2 cellular contexts compared by ENCODE assay signal in genomic region chr16:86046901-86047300, GRCh38.
A peak's percentile ranks its signal among the peaks of the same experiment; 100 is the strongest.
TF ChIP-seq lines count a peak whose summit lies in the region.

No MANE protein-coding gene starts in this region.

TF ChIP-seq in HEK293, 187 proteins besides CTCF, POLR2A, EP300 and RAD21 (continued from another document):
- TF ChIP-seq, protein P1, sequence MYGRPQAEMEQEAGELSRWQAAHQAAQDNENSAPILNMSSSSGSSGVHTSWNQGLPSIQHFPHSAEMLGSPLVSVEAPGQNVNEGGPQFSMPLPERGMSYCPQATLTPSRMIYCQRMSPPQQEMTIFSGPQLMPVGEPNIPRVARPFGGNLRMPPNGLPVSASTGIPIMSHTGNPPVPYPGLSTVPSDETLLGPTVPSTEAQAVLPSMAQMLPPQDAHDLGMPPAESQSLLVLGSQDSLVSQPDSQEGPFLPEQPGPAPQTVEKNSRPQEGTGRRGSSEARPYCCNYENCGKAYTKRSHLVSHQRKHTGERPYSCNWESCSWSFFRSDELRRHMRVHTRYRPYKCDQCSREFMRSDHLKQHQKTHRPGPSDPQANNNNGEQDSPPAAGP (tag by site-specific recombination; IDR thresholded peaks at IDR 0.05) = no peak
- TF ChIP-seq ZIC2 (tag by site-specific recombination; IDR thresholded peaks at IDR 0.05) (0 out of 2 replicates have a peak, but pooled peaks have one; percentile 10), EGR2 (tag by site-specific recombination; IDR thresholded peaks at IDR 0.05; ENCODE audit: low read depth) (0 out of 2 replicates have a peak, but pooled peaks have one; percentile 12), ZNF670 (tag by site-specific recombination; IDR thresholded peaks at IDR 0.05; ENCODE audit: low read depth) (no peak)

TF ChIP-seq in H1, 55 proteins besides CTCF, POLR2A, EP300 and RAD21 (continued from another document):
- TF ChIP-seq, protein P2, sequence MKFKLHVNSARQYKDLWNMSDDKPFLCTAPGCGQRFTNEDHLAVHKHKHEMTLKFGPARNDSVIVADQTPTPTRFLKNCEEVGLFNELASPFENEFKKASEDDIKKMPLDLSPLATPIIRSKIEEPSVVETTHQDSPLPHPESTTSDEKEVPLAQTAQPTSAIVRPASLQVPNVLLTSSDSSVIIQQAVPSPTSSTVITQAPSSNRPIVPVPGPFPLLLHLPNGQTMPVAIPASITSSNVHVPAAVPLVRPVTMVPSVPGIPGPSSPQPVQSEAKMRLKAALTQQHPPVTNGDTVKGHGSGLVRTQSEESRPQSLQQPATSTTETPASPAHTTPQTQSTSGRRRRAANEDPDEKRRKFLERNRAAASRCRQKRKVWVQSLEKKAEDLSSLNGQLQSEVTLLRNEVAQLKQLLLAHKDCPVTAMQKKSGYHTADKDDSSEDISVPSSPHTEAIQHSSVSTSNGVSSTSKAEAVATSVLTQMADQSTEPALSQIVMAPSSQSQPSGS (IDR thresholded peaks at IDR 0.05; ENCODE audit: low read length) = no peak
- TF ChIP-seq JUND (IDR thresholded peaks at IDR 0.05; ENCODE audit: low read length) (no peak), GTF2F1 (IDR thresholded peaks at IDR 0.05; ENCODE audit: borderline replicate concordance, low read depth, low read length) (no peak), RNF2 (IDR thresholded peaks at IDR 0.05; ENCODE audit: borderline replicate concordance, low read depth, low read length, missing control alignments, poor library complexity, severe bottlenecking) (no peak)
TF ChIP-seq in H1: peak in this region for 0.
